Comparison of ENCODE assay signal across 8 cellular contexts in genomic region chr4:114694770-114695169, GRCh38.
DNase-seq lines count a peak whose midpoint lies in the region; ATAC-seq, FAIRE-seq and TF ChIP-seq lines count a peak whose summit lies in the region.

No MANE protein-coding gene starts in this region.

- no peaks in the 10 kb centered on the region for H3K27me3 Mint-ChIP-seq in glutamatergic neuron (ENCODE audit: unreplicated experiment)

- POLR2A ChIA-PET in A549 (lab: Yijun Ruan, JAX): no interaction called here

- H3K36me3 Mint-ChIP-seq in glutamatergic neuron (ENCODE audit: unreplicated experiment): no peaks in the 10 kb centered on the region

- CTCF ChIA-PET in A549 (lab: Yijun Ruan, JAX): interaction anchor here (0.6 to 2.4 kb wide), 7 partner anchors 14 to 715 kb away, joined by 3 to 13 read pairs (median 4); partner anchors contain the start of gene ARSJ

- no peaks in the 10 kb centered on the region for H3K4me1 ChIP-seq in A549
- H3K4me1 ChIP-seq in tibial nerve: no peaks in the 10 kb centered on the region

- TF ChIP-seq CTCF in A549 (IDR thresholded peaks at IDR 0.05) (peak; percentile 69), GM12864 (IDR thresholded peaks at IDR 0.05; ENCODE audit: low read depth, low read length, missing control alignments) (peak; percentile 34), LNCAP (IDR thresholded peaks at IDR 0.05) (peak; percentile 54), glutamatergic neuron (IDR thresholded peaks at IDR 0.05; ENCODE audit: partially characterized antibody, unreplicated experiment) (peak; percentile 77), tibial nerve (IDR thresholded peaks at IDR 0.05) (peak; percentile 38 to 68 (median 50)), omental fat pad (IDR thresholded peaks at IDR 0.05) (no peak)

- H3K27ac ChIP-seq in A549 (no peak overlapping the region), tibial nerve (no peak overlapping the region)

- no peak overlapping the region for H3K4me2 ChIP-seq in A549

- no peak for TF ChIP-seq POLR2A in A549 (IDR thresholded peaks at IDR 0.05; ENCODE audit: low read length)
- TF ChIP-seq POLR2A in tibial nerve (IDR thresholded peaks at IDR 0.05): no peak

- H3K9me3 ChIP-seq in A549 (no peaks in the 10 kb centered on the region), tibial nerve (no peaks in the 10 kb centered on the region)

- no peak for FAIRE-seq in A549 (lab: Jason Lieb, UNC)
- peak; percentile 84 for FAIRE-seq in TTC549 (lab: Jason Lieb, UNC)

- H3K27ac Mint-ChIP-seq in glutamatergic neuron (ENCODE audit: unreplicated experiment): no peak overlapping the region

- DNase-seq in A549 (ENCODE audit: low read depth in 1 of 2, low spot score in 1 of 2): peak in 1 of 2 experiments; percentile 25
- no peak for DNase-seq in GM12864 (ENCODE audit: low read depth)
- no peak for DNase-seq in glutamatergic neuron
- DNase-seq in tibial nerve (ENCODE audit: low spot score in 2 of 2): no peak
- no peak for DNase-seq in omental fat pad (ENCODE audit: low spot score)

- H3K36me3 ChIP-seq in tibial nerve: no peaks in the 10 kb centered on the region

- H3K9me3 Mint-ChIP-seq in glutamatergic neuron (ENCODE audit: unreplicated experiment): peaks cover 1% of the 10 kb centered on the region

- no peak overlapping the region for H3K4me3 Mint-ChIP-seq in glutamatergic neuron (ENCODE audit: unreplicated experiment)

- no peak overlapping the region for H3K4me3 ChIP-seq in A549
- H3K4me3 ChIP-seq in GM12864 (ENCODE audit: low read depth, low read length): no peak overlapping the region
- no peak overlapping the region for H3K4me3 ChIP-seq in tibial nerve

- no peaks in the 10 kb centered on the region for H3K27me3 ChIP-seq in tibial nerve

- H3K4me1 Mint-ChIP-seq in glutamatergic neuron (ENCODE audit: low read depth, unreplicated experiment): peaks cover 6% of the 10 kb centered on the region

- 0% methylated on average over 1 of the region's 1 CpG for WGBS in A549 (ENCODE audit: missing lambda C conversion rate)
- 0 to 6% methylated on average over 1 of the region's 1 CpG for WGBS in tibial nerve, 2 donors

- ATAC-seq in A549 (no peak), HG03354 (IDR thresholded peaks at IDR 0.05; ENCODE audit: poor library complexity, severe bottlenecking, unreplicated experiment) (no peak), omental fat pad (ENCODE audit: low FRiP score) (no peak)

- TF ChIP-seq EP300 in A549 (IDR thresholded peaks at IDR 0.05) (no peak), tibial nerve (IDR thresholded peaks at IDR 0.05) (no peak)

- TF ChIP-seq RAD21 in A549 (conservative IDR thresholded peaks at IDR 0.05 in 1 of 2, IDR thresholded peaks at IDR 0.05 in 1 of 2): peak; percentile 64 to 74

TF ChIP-seq in A549, 52 proteins besides CTCF, POLR2A, EP300 and RAD21:
- TF ChIP-seq RFX5 (IDR thresholded peaks at IDR 0.05): no peak
- peak; percentile 56; the same call in 2 of the 3 replicates for TF ChIP-seq SMC3 (IDR thresholded peaks at IDR 0.05)
- no peak for TF ChIP-seq ZC3H11A (IDR thresholded peaks at IDR 0.05)
TF ChIP-seq in A549: peak in this region for 1.

Comparison
In these comparisons a context has a peak if more than half of its experiments do, and no peak if none do; other contexts are left out.
1. CTCF ChIP-seq: peak in A549 (single experiment), GM12864 (single experiment), LNCAP (single experiment), glutamatergic neuron (single experiment) and tibial nerve (5 of 5); none in omental fat pad (0 of 3).